ENCODE assay signal across 8 cellular contexts in the genomic region with DNA sequence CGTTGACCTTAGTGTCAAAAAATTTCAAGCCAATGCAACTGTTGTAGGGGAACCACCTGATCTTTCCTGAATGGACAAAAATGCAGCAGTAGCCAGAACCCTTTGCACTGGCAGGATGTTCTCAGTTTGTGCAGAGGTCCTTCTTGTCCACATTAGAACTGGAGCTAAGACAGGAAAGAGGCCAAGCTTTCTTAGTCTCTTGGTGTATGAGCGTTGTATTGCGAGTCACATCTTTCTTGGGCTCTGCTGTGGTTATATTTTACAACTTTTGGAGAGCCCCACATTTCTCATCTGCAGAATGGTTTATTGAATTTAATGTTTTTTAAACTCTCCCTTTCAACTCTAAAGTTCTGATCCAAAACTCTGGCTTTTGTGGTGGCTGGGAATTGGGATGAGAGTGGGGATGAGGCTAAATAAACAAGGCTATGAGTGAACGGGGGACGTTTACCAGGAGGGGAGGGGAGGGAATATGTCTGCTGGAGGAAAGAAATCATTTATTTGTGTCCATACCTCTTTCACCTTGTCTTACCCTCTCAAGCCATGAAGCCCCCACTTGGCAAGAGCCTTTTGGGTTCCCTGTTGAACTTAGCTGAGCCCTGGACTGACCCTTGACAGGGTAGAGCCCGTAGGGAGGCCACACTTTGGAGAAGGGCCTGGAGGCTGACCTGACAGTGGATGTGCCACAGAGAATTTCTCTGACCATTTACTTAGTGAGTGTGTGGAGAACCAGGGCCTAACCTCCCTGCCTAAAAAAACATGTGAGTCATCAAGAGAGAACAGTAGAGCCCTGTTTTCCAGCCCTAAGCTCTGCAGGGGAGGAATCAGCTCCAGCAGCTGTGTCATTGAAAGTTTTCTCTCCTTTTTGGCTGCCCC. TPM values are rescaled to one million over a fixed set of nuclear protein-coding genes. Genes with fewer than 3 reads are reported as not detected.
DNase-seq lines count a peak whose midpoint lies in the region; ATAC-seq and TF ChIP-seq lines count a peak whose summit lies in the region.

No MANE protein-coding gene starts in this region.

- no peak overlapping the region for H3K4me2 ChIP-seq in Karpas-422 (ENCODE audit: low read depth, low read length, poor library complexity, severe bottlenecking)

- 66 to 85% methylated on average over 5 to 6 of the region's 6 CpGs for WGBS in esophagus squamous epithelium, 2 donors

- H3K27ac Mint-ChIP-seq in CD4-positive, alpha-beta memory T cell, result peak overlapping the region; percentile 57 to 93 (median 88)
- H3K27ac Mint-ChIP-seq in osteocyte (ENCODE audit: unreplicated experiment) (peak overlapping the region; percentile 82), mesothelial cell of epicardium (no peak overlapping the region)

- H3K9me3 ChIP-seq in CD4-positive, alpha-beta memory T cell (ENCODE audit: control insufficient read depth in 1 of 2, low read length in 2 of 2), result no peaks in the 10 kb centered on the region
- no peaks in the 10 kb centered on the region for H3K9me3 ChIP-seq in esophagus squamous epithelium
- H3K9me3 ChIP-seq in Karpas-422 (ENCODE audit: low read length), result no peaks in the 10 kb centered on the region
- no peaks in the 10 kb centered on the region for H3K9me3 ChIP-seq in effector memory CD4-positive, alpha-beta T cell (ENCODE audit: control insufficient read depth, low read length)

- H3K36me3 Mint-ChIP-seq in CD4-positive, alpha-beta memory T cell, result peaks cover 0 to 2% of the 10 kb centered on the region in 2 donors
- H3K36me3 Mint-ChIP-seq in osteocyte (ENCODE audit: unreplicated experiment) (no peaks in the 10 kb centered on the region), mesothelial cell of epicardium (no peaks in the 10 kb centered on the region)

- H2AFZ ChIP-seq in Karpas-422 (ENCODE audit: low read length), result no peak overlapping the region

- H3K9me3 Mint-ChIP-seq in CD4-positive, alpha-beta memory T cell, result peaks cover 0 to 5% (median 1%) of the 10 kb centered on the region in 8 donors
- H3K9me3 Mint-ChIP-seq in osteocyte (ENCODE audit: unreplicated experiment), result no peaks in the 10 kb centered on the region
- H3K9me3 Mint-ChIP-seq in mesothelial cell of epicardium, result no peaks in the 10 kb centered on the region

- H3K4me1 Mint-ChIP-seq in CD4-positive, alpha-beta memory T cell, result peaks cover 51 to 81% (median 66%) of the 10 kb centered on the region in 4 donors
- H3K4me1 Mint-ChIP-seq in osteocyte (ENCODE audit: unreplicated experiment) (peaks cover 38% of the 10 kb centered on the region), mesothelial cell of epicardium (no peaks in the 10 kb centered on the region)

- DNase-seq in CD4-positive, alpha-beta memory T cell, result no peak
- DNase-seq in RWPE1 (ENCODE audit: low spot score), result peak; percentile 58
- no peak for DNase-seq in esophagus squamous epithelium (lab: John Stamatoyannopoulos, UW)
- DNase-seq in osteocyte (ENCODE audit: extremely low spot score, unreplicated experiment), result no peak
- no peak for DNase-seq in Karpas-422
- no peak for DNase-seq in mesothelial cell of epicardium (ENCODE audit: low spot score in 2 of 2, unreplicated experiment in 2 of 2)
- DNase-seq in effector memory CD4-positive, alpha-beta T cell, result no peak

- no peaks in the 10 kb centered on the region for H3K27me3 ChIP-seq in CD4-positive, alpha-beta memory T cell (ENCODE audit: insufficient read depth, low read length)
- no peaks in the 10 kb centered on the region for H3K27me3 ChIP-seq in esophagus squamous epithelium
- H3K27me3 ChIP-seq in Karpas-422 (ENCODE audit: low read length), result no peaks in the 10 kb centered on the region
- H3K27me3 ChIP-seq in effector memory CD4-positive, alpha-beta T cell (replicated peaks; ENCODE audit: control insufficient read depth, insufficient read depth, low read length, poor library complexity, severe bottlenecking), result no peaks in the 10 kb centered on the region

- no peaks in the 10 kb centered on the region for H4K20me1 ChIP-seq in Karpas-422 (ENCODE audit: insufficient read depth, low read depth, low read length)

- H3K4me1 ChIP-seq in CD4-positive, alpha-beta memory T cell (ENCODE audit: insufficient read depth, low read length), result peaks cover 74% of the 10 kb centered on the region
- H3K4me1 ChIP-seq in esophagus squamous epithelium (peaks cover 0 to 26% (median 20%) of the 10 kb centered on the region in 3 donors), Karpas-422 (ENCODE audit: low read length) (peaks cover 4% of the 10 kb centered on the region)
- peaks cover 39% of the 10 kb centered on the region for H3K4me1 ChIP-seq in effector memory CD4-positive, alpha-beta T cell (ENCODE audit: control insufficient read depth, insufficient read depth, low read length, poor library complexity, severe bottlenecking)

- no peak for TF ChIP-seq POLR2A in esophagus squamous epithelium (IDR thresholded peaks at IDR 0.05)

- H3K79me2 ChIP-seq in Karpas-422 (ENCODE audit: low read length), result no peaks in the 10 kb centered on the region

- H3K9ac ChIP-seq in Karpas-422 (ENCODE audit: low read length), result no peak overlapping the region

- no peak overlapping the region for H3K4me3 ChIP-seq in CD4-positive, alpha-beta memory T cell (ENCODE audit: low read length in 2 of 2)
- H3K4me3 ChIP-seq in esophagus squamous epithelium (no peak overlapping the region), Karpas-422 (ENCODE audit: low read length) (no peak overlapping the region)
- no peak overlapping the region for H3K4me3 ChIP-seq in effector memory CD4-positive, alpha-beta T cell (ENCODE audit: insufficient read depth, low read depth, low read length, poor library complexity, severe bottlenecking)

- TF ChIP-seq CTCF in RWPE1 (conservative IDR thresholded peaks at IDR 0.05; ENCODE audit: low read depth) (no peak), esophagus squamous epithelium (IDR thresholded peaks at IDR 0.05) (no peak), osteocyte (IDR thresholded peaks at IDR 0.05) (no peak), mesothelial cell of epicardium (IDR thresholded peaks at IDR 0.05; ENCODE audit: unreplicated experiment) (no peak)

- CTCF ChIA-PET in CD4-positive, alpha-beta memory T cell (lab: Charles Lee; ENCODE audit: partially characterized antibody), result interaction anchor here (1.0 to 17.0 kb wide), 7 partner anchors 10 to 174 kb away, joined by 3 to 623 read pairs (median 4); a partner anchor contains a TSS
- CTCF ChIA-PET in RWPE1 (lab: Yijun Ruan, JAX), result interaction anchor here (0.7 kb wide), 1 partner anchor 120 kb away, joined by 3 read pairs; no protein-coding TSS in a partner anchor

- intact Hi-C loops in CD4-positive, alpha-beta memory T cell (cut with micrococcal nuclease), result loop anchor here (10.0 kb wide), 1 partner anchor 397 kb away; no protein-coding TSS in a partner anchor
- intact Hi-C loops in esophagus squamous epithelium (cut with DNase I), result loop anchor here (5.0 to 10.0 kb wide), 2 partner anchors 107 to 169 kb away; no protein-coding TSS in a partner anchor

- H3K9me2 ChIP-seq in Karpas-422 (replicated peaks; ENCODE audit: insufficient read depth, low read length), result no peaks in the 10 kb centered on the region

- POLR2A ChIA-PET in CD4-positive, alpha-beta memory T cell (lab: Charles Lee; ENCODE audit: partially characterized antibody), result interaction anchor here (0.9 to 18.7 kb wide), 8 partner anchors 12 to 355 kb away, joined by 3 to 1434 read pairs (median 4); a partner anchor contains a TSS
- POLR2A ChIA-PET in RWPE1 (lab: Yijun Ruan, JAX; ENCODE audit: low non-redundant PET), result no interaction called here

- no peak for ATAC-seq in GM18511 (IDR thresholded peaks at IDR 0.05; ENCODE audit: unreplicated experiment)

- H3K4me3 Mint-ChIP-seq in CD4-positive, alpha-beta memory T cell, result peak overlapping the region in 7 of 8 donors; percentile 22 to 78 (median 54)
- H3K4me3 Mint-ChIP-seq in osteocyte (ENCODE audit: unreplicated experiment) (peak overlapping the region; percentile 24), mesothelial cell of epicardium (no peak overlapping the region)

- H3K27me3 Mint-ChIP-seq in CD4-positive, alpha-beta memory T cell, result no peaks in the 10 kb centered on the region
- H3K27me3 Mint-ChIP-seq in osteocyte (ENCODE audit: unreplicated experiment) (peaks cover 10% of the 10 kb centered on the region), mesothelial cell of epicardium (ENCODE audit: low read depth) (no peaks in the 10 kb centered on the region)

- no peaks in the 10 kb centered on the region for H3K36me3 ChIP-seq in CD4-positive, alpha-beta memory T cell (ENCODE audit: insufficient read depth, low read length)
- no peaks in the 10 kb centered on the region for H3K36me3 ChIP-seq in esophagus squamous epithelium
- H3K36me3 ChIP-seq in Karpas-422 (ENCODE audit: insufficient read depth, low read length), result no peaks in the 10 kb centered on the region
- no peaks in the 10 kb centered on the region for H3K36me3 ChIP-seq in effector memory CD4-positive, alpha-beta T cell (ENCODE audit: control insufficient read depth, insufficient read depth, low read length)

- no peak overlapping the region for H3K27ac ChIP-seq in CD4-positive, alpha-beta memory T cell (ENCODE audit: low read depth, low read length)
- H3K27ac ChIP-seq in RWPE1 (no peak overlapping the region), esophagus squamous epithelium (peak overlapping the region in 3 of 4 donors; percentile 12 to 68 (median 57)), Karpas-422 (ENCODE audit: low read length) (no peak overlapping the region)
- no peak overlapping the region for H3K27ac ChIP-seq in effector memory CD4-positive, alpha-beta T cell (ENCODE audit: insufficient read depth, low read length, poor library complexity, severe bottlenecking)

RNA-seq across cellular contexts. Expression of a gene that starts 0.6 kb away (rescaled TPM):
- 1 to 10 TPM; 1.7 to 1.9 TPM for total RNA-seq in CD4-positive, alpha-beta memory T cell
- polyA plus RNA-seq in CD4-positive, alpha-beta memory T cell, result 10 to 100 TPM; 15.6 to 18.2 TPM
- total RNA-seq in esophagus squamous epithelium (10 to 100 TPM in 1 of 4 donors, 1 to 10 TPM in 2, under 1 TPM in 1; 0.57 to 42.4 (median 1.8) TPM), osteocyte (not detected in 2 replicates), mesothelial cell of epicardium (not detected in 3 replicates)
- total RNA-seq in Karpas-422 (2014; rRNA removed; shearing (Covaris generic); ENCODE audit: low replicate concordance), result not detected in 2 replicates

RNA-seq across cellular contexts. Expression of a gene that starts 27.7 kb away (rescaled TPM):
- total RNA-seq in CD4-positive, alpha-beta memory T cell, result 100 to 1,000 TPM; 284 TPM
- polyA plus RNA-seq in CD4-positive, alpha-beta memory T cell, result 100 to 1,000 TPM; 125 to 221 TPM
- total RNA-seq in esophagus squamous epithelium, result 10 to 100 TPM; 55.3 to 73.3 (median 66.5) TPM
- total RNA-seq in osteocyte, result not detected in 2 replicates
- 80.2 and 90.9 TPM in 2 replicates for total RNA-seq in Karpas-422 (2014; rRNA removed; shearing (Covaris generic); ENCODE audit: low replicate concordance)
- 4.1 to 4.8 TPM (median 4.7 TPM) in 3 replicates for total RNA-seq in mesothelial cell of epicardium

Comparison
In these comparisons a context has a peak if more than half of its experiments do, and no peak if none do; other contexts are left out.
1. H3K27ac ChIP-seq: peak in esophagus squamous epithelium (3 of 4); none in CD4-positive, alpha-beta memory T cell (single experiment), RWPE1 (single experiment), Karpas-422 (single experiment) and effector memory CD4-positive, alpha-beta T cell (single experiment).